Comparison of ENCODE assay signal across 1 cellular context in the genomic region with DNA sequence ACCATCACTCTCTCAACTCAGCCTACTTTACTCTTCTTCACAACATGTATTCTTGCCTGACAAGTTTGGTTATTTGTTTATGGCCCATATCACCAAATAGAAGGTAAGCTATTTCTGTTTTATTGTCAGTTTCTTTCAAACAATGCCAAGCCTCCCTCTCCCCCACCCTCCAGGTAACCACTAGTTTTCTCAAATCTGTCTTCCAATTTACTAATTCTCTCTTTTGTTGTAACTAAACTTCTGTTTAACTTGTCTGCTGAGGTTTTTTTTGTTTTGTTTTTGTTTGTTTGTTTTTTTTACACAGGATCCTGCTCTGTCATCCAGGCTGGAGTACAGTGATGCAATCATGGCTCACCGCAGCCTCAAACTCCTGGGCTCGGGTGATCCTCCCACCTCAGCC.
TF ChIP-seq lines count a peak whose summit lies in the region.

No MANE protein-coding gene starts in this region.

TF ChIP-seq in GM12878, 131 proteins besides CTCF, POLR2A, EP300 and RAD21:
- no peak for TF ChIP-seq ZBED1 (IDR thresholded peaks at IDR 0.05; ENCODE audit: borderline replicate concordance)
- TF ChIP-seq NFXL1 (IDR thresholded peaks at IDR 0.05; ENCODE audit: borderline replicate concordance), result 0 out of 2 replicates have a peak, but pooled peaks have one; percentile 20
- no peak for TF ChIP-seq TAF1 (IDR thresholded peaks at IDR 0.05; ENCODE audit: borderline replicate concordance, low read depth, low read length)
- TF ChIP-seq, protein P1, sequence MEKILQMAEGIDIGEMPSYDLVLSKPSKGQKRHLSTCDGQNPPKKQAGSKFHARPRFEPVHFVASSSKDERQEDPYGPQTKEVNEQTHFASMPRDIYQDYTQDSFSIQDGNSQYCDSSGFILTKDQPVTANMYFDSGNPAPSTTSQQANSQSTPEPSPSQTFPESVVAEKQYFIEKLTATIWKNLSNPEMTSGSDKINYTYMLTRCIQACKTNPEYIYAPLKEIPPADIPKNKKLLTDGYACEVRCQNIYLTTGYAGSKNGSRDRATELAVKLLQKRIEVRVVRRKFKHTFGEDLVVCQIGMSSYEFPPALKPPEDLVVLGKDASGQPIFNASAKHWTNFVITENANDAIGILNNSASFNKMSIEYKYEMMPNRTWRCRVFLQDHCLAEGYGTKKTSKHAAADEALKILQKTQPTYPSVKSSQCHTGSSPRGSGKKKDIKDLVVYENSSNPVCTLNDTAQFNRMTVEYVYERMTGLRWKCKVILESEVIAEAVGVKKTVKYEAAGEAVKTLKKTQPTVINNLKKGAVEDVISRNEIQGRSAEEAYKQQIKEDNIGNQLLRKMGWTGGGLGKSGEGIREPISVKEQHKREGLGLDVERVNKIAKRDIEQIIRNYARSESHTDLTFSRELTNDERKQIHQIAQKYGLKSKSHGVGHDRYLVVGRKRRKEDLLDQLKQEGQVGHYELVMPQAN (conservative IDR thresholded peaks at IDR 0.05), result no peak
- TF ChIP-seq ZZZ3 (IDR thresholded peaks at IDR 0.05; ENCODE audit: control insufficient read depth, insufficient read length, low read depth), result no peak
